Comparison of ENCODE assay signal across 8 cellular contexts in the genomic region with DNA sequence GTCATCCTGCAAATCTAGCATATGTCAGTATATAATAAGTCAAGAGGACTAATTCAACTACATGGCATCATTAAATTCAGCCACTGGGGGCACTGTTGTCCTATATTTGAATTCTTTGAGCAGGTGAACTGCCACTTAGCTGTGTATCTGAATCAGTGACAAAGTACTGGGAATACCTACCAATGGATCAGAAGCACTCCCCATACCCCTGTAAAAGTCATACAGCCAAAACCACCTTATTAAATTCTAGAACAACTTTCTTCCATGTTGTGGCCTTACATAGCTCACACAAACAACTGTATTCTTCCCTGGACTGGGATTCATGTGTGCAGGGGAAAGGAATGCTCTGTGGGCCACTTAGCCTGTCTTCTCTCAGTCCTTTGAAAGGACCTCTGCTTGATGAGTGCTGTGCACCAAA. TPM values are rescaled to one million over a fixed set of nuclear protein-coding genes. Genes with fewer than 3 reads are reported as not detected.
A peak's percentile ranks its signal among the peaks of the same experiment; 100 is the strongest.
DNase-seq lines count a peak whose midpoint lies in the region; ATAC-seq and TF ChIP-seq lines count a peak whose summit lies in the region.

No MANE protein-coding gene starts in this region.

- H3K9me3 ChIP-seq in SJCRH30 (replicated peaks) (no peaks in the 10 kb centered on the region), prostate gland (no peaks in the 10 kb centered on the region)

- TF ChIP-seq CTCF in Calu3 (IDR thresholded peaks at IDR 0.05; ENCODE audit: unreplicated experiment) (peak; percentile 51), LNCAP (IDR thresholded peaks at IDR 0.05) (peak; percentile 81), prostate gland (IDR thresholded peaks at IDR 0.05) (peak; percentile 44 to 85 (median 72))

- ATAC-seq in GM21423 (IDR thresholded peaks at IDR 0.05; ENCODE audit: unreplicated experiment) = peak; percentile 83

- no TSS peak for BruUV-seq in Calu3 (replicated peaks; lab: Mats Ljungman, UMichigan)

- H3K27me3 ChIP-seq in SJCRH30 (no peaks in the 10 kb centered on the region), prostate gland (replicated peaks; ENCODE audit: insufficient read depth) (no peaks in the 10 kb centered on the region)

- no peak overlapping the region for H3K27ac Mint-ChIP-seq in Calu3 (ENCODE audit: unreplicated experiment)

- no peaks in the 10 kb centered on the region for H3K4me1 Mint-ChIP-seq in Calu3 (ENCODE audit: low read depth, unreplicated experiment)

- H3K4me1 ChIP-seq in SJCRH30 (no peaks in the 10 kb centered on the region), prostate gland (replicated peaks) (no peaks in the 10 kb centered on the region)

- H3K36me3 Mint-ChIP-seq in Calu3 (ENCODE audit: insufficient read depth, unreplicated experiment) = no peaks in the 10 kb centered on the region

- H3K27ac ChIP-seq in SJCRH30 (no peak overlapping the region), prostate gland (no peak overlapping the region)

- peak; percentile 74 for DNase-seq in Calu3
- DNase-seq in SJCRH30 = peak; percentile 49 to 80
- peak; percentile 52 for DNase-seq in activated naive CD4-positive, alpha-beta T cell treated with Interleukin-2 at 50 U/mL for 16 hours
- DNase-seq in glomerular visceral epithelial cell (ENCODE audit: extremely low spot score) = peak; percentile 74
- DNase-seq in prostate gland (ENCODE audit: low spot score) = peak; percentile 75
- DNase-seq in posterior vena cava (ENCODE audit: low spot score) = no peak

- no peaks in the 10 kb centered on the region for H3K27me3 Mint-ChIP-seq in Calu3 (ENCODE audit: unreplicated experiment)

- H3K4me3 Mint-ChIP-seq in Calu3 (ENCODE audit: low read depth, unreplicated experiment) = no peak overlapping the region

- TF ChIP-seq POLR2A in prostate gland (IDR thresholded peaks at IDR 0.05) = no peak

- H3K4me3 ChIP-seq in SJCRH30 (no peak overlapping the region), prostate gland (no peak overlapping the region)

- CTCF ChIA-PET in Calu3 (lab: Charles Lee) = interaction anchor here (0.6 kb wide), 2 partner anchors 40 to 169 kb away, joined by 3 to 4 read pairs; no protein-coding TSS in a partner anchor

- intact Hi-C loops in Calu3 (cut with micrococcal nuclease; ENCODE audit: unreplicated experiment) (no loop called here), prostate gland (cut with DNase I) (loop anchor here (5.0 kb wide), 2 partner anchors 33 to 112 kb away; a partner anchor contains a TSS), posterior vena cava (cut with DNase I) (no loop called here)

- H3K9me3 Mint-ChIP-seq in Calu3 (ENCODE audit: low read depth, unreplicated experiment) = no peaks in the 10 kb centered on the region

- H3K36me3 ChIP-seq in SJCRH30 (no peaks in the 10 kb centered on the region), prostate gland (no peaks in the 10 kb centered on the region)

RNA-seq across cellular contexts. Expression of a gene that starts 57.4 kb away (rescaled TPM):
- total RNA-seq in Calu3 (2022) = 10.3 and 11.1 TPM in 2 replicates
- total RNA-seq in SJCRH30 (2014; rRNA removed; shearing (Covaris generic)) = 1.3 and 1.4 TPM in 2 replicates
- total RNA-seq in prostate gland = 10 to 100 TPM; 15.6 to 32.5 TPM
- total RNA-seq in posterior vena cava = 1 to 10 TPM; 4.3 to 4.9 TPM
